In the genomic region with DNA sequence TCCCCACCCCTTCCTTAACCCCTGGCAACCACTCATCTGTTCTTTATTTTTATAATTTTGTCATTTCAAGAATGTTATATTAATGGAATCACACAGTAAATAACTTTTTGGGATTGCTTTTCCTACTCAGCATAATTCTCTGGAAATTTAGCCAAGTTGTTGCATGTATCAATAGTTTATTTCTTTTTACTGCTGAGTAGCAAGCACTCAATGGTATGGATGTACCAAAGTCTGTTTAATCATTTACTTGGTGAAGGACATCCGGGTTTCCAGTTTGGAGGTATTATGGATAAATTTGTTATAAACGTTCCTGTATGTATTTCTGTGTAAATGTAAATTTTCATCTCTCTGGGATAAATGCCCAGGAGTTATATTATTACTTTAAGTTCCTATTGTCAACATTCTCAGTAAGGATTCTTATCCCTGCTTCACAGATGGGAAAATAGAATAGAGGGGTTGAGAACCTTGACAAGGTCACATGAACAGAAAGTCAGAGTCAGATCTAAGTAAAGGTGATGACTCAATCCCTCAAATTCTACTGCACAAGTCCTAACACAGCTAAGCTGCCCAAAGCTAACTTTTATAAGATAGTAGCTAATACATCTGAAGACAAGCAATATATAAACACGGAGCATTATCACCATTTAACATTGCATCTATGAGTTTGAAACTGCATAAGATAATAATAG, we compare ENCODE assay signal across 15 cellular contexts.
DNase-seq lines count a peak whose midpoint lies in the region; ATAC-seq, FAIRE-seq and TF ChIP-seq lines count a peak whose summit lies in the region.
"Had no signal": no experiment of that assay in that cellular context is flagged by ENCODE, and none has a peak within 500 bp of the region (broad histone marks: within the 10 kb centered on the region; RNA-seq: fewer than 3 reads in every experiment).

No MANE protein-coding gene starts in this region.

- H3K27ac ChIP-seq in cingulate gyrus (ENCODE audit: low read depth, low read length) (peak overlapping the region; percentile 86), pancreas (no peak overlapping the region)
- H3K27ac ChIP-seq: adrenal gland, esophagus muscularis mucosa, right atrium auricular region had no signal

- H3K36me3 ChIP-seq in pancreas, result no peaks in the 10 kb centered on the region
- H3K36me3 ChIP-seq: adrenal gland, esophagus muscularis mucosa, right atrium auricular region had no signal

- no peaks in the 10 kb centered on the region for H3K9me3 ChIP-seq in pancreas
- H3K9me3 ChIP-seq: adrenal gland, esophagus muscularis mucosa, right atrium auricular region had no signal

- TF ChIP-seq CTCF in GM10266 (IDR thresholded peaks at IDR 0.05; ENCODE audit: control insufficient read depth, insufficient read depth, low read depth, missing control alignments) (no peak), pancreas (IDR thresholded peaks at IDR 0.05) (no peak), glutamatergic neuron (IDR thresholded peaks at IDR 0.05; ENCODE audit: partially characterized antibody, unreplicated experiment) (no peak)

- peak; percentile 36 to 56 (median 52) for ATAC-seq in pancreas

- H3K4me3 ChIP-seq in pancreas, result no peak overlapping the region
- H3K4me3 ChIP-seq: adrenal gland, esophagus muscularis mucosa, right atrium auricular region had no signal

- no peaks in the 10 kb centered on the region for H3K36me3 Mint-ChIP-seq in glutamatergic neuron (ENCODE audit: unreplicated experiment)
- H3K36me3 Mint-ChIP-seq: IgD-negative memory B cell had no signal

- no peaks in the 10 kb centered on the region for H3K27me3 ChIP-seq in pancreas
- H3K27me3 ChIP-seq: adrenal gland, esophagus muscularis mucosa, right atrium auricular region had no signal

- peaks cover 0 to 4% (median 0%) of the 10 kb centered on the region in 3 donors for H3K4me1 ChIP-seq in pancreas
- H3K4me1 ChIP-seq: esophagus muscularis mucosa, right atrium auricular region had no signal

- no peaks in the 10 kb centered on the region for H3K27me3 Mint-ChIP-seq in glutamatergic neuron (ENCODE audit: unreplicated experiment)
- H3K27me3 Mint-ChIP-seq: activated T-helper 17 cell treated with anti-CD3 and anti-CD28 coated beads, Interleukin-2, amount 50 U/mL, for 72 hours; IgD-negative memory B cell had no signal

- no peak for FAIRE-seq in pancreas (lab: Jason Lieb, UNC)
- FAIRE-seq: colon, RCC 7860 had no signal

- H3K4me3 Mint-ChIP-seq in glutamatergic neuron (ENCODE audit: unreplicated experiment), result no peak overlapping the region
- H3K4me3 Mint-ChIP-seq: activated T-helper 17 cell treated with anti-CD3 and anti-CD28 coated beads, Interleukin-2, amount 50 U/mL, for 72 hours; IgD-negative memory B cell had no signal

- H3K4me1 Mint-ChIP-seq in glutamatergic neuron (ENCODE audit: low read depth, unreplicated experiment), result no peaks in the 10 kb centered on the region
- H3K4me1 Mint-ChIP-seq: activated T-helper 17 cell treated with anti-CD3 and anti-CD28 coated beads, Interleukin-2, amount 50 U/mL, for 72 hours had no signal

- DNase-seq in GM10266 (ENCODE audit: extremely low spot score) (peak; percentile 13), LHCN-M2 (ENCODE audit: low read depth) (peak; percentile 29), pancreas (no peak), glutamatergic neuron (no peak), GM19238 (ENCODE audit: insufficient read length, low spot score) (no peak), NCI-H774 (lab: John Stamatoyannopoulos, UW) (no peak)
- DNase-seq: GDM1 had no signal

- no peak overlapping the region for H3K27ac Mint-ChIP-seq in glutamatergic neuron (ENCODE audit: unreplicated experiment)
- H3K27ac Mint-ChIP-seq: activated T-helper 17 cell treated with anti-CD3 and anti-CD28 coated beads, Interleukin-2, amount 50 U/mL, for 72 hours; IgD-negative memory B cell had no signal

- intact Hi-C loops in pancreas (cut with DNase I), result no loop called here

- 10 to 12% methylated on average over 3 of the region's 3 CpGs for WGBS in pancreas, 2 donors

- no peaks in the 10 kb centered on the region for H3K9me3 Mint-ChIP-seq in glutamatergic neuron (ENCODE audit: unreplicated experiment)
- H3K9me3 Mint-ChIP-seq: activated T-helper 17 cell treated with anti-CD3 and anti-CD28 coated beads, Interleukin-2, amount 50 U/mL, for 72 hours; IgD-negative memory B cell had no signal

Comparison
In these comparisons a context has a peak if more than half of its experiments do, and no peak if none do; other contexts are left out.
1. DNase-seq: peak in GM10266 (single experiment) and LHCN-M2 (single experiment); none in pancreas (0 of 6), glutamatergic neuron (single experiment), GM19238 (single experiment) and NCI-H774 (single experiment).